10 cellular contexts compared by ENCODE assay signal in genomic region chr2:238098854-238099708, GRCh38. TPM values are rescaled to one million over a fixed set of nuclear protein-coding genes. Genes with fewer than 3 reads are reported as not detected.
DNase-seq lines count a peak whose midpoint lies in the region; ATAC-seq and TF ChIP-seq lines count a peak whose summit lies in the region.
"Had no signal": no experiment of that assay in that cellular context is flagged by ENCODE, and none has a peak within 500 bp of the region (broad histone marks: within the 10 kb centered on the region; RNA-seq: fewer than 3 reads in every experiment).

No MANE protein-coding gene starts in this region.

- in situ Hi-C loops in astrocyte of the cerebellum (cut with HindIII; ENCODE audit: low sequenced_read_pairs): no loop called here

- no peaks in the 10 kb centered on the region for H3K9me3 Mint-ChIP-seq in osteocyte (ENCODE audit: unreplicated experiment)

- no peaks in the 10 kb centered on the region for H3K27me3 Mint-ChIP-seq in osteocyte (ENCODE audit: unreplicated experiment)

- H3K36me3 Mint-ChIP-seq in osteocyte (ENCODE audit: unreplicated experiment): no peaks in the 10 kb centered on the region

- ATAC-seq in GM19023 (IDR thresholded peaks at IDR 0.05; ENCODE audit: unreplicated experiment) (peak; percentile 12), HG03108 (IDR thresholded peaks at IDR 0.05; ENCODE audit: unreplicated experiment) (peak; percentile 15), HG02678 (IDR thresholded peaks at IDR 0.05; ENCODE audit: unreplicated experiment) (no peak)

- TF ChIP-seq CTCF in astrocyte of the cerebellum (IDR thresholded peaks at IDR 0.05; ENCODE audit: low read depth, low read length, missing control alignments) (no peak), osteocyte (IDR thresholded peaks at IDR 0.05) (no peak)

- no peak overlapping the region for H3K4me3 ChIP-seq in astrocyte of the cerebellum (ENCODE audit: low read depth, low read length)

- DNase-seq in astrocyte of the cerebellum (ENCODE audit: low read depth) (peak; percentile 50), osteocyte (ENCODE audit: extremely low spot score, unreplicated experiment) (peak; percentile 77), NOMO-1 treated with DMSO at 0.1 percent for 48 hours (lab: John Stamatoyannopoulos, UW; ENCODE audit: unreplicated experiment) (no peak), dedifferentiated amniotic fluid mesenchymal stem cell (ENCODE audit: extremely low spot score) (no peak), SIG-M5 (lab: John Stamatoyannopoulos, UW) (no peak)

- peaks cover 6% of the 10 kb centered on the region for H3K4me1 Mint-ChIP-seq in osteocyte (ENCODE audit: unreplicated experiment)

- H3K27ac Mint-ChIP-seq in osteocyte (ENCODE audit: unreplicated experiment): no peak overlapping the region

- H3K4me3 Mint-ChIP-seq in osteocyte (ENCODE audit: unreplicated experiment): no peak overlapping the region

RNA-seq across cellular contexts. Expression of gene ESPNL, which starts 1.1 kb away (rescaled TPM):
- not detected in 2 replicates for total RNA-seq in osteocyte
- total RNA-seq: dermis blood vessel endothelial cell, M059J had no signal

RNA-seq across cellular contexts. Expression of gene SCLY, which starts 38.3 kb away (rescaled TPM):
- 22.1 and 22.5 TPM in 2 replicates for total RNA-seq in osteocyte

RNA-seq across cellular contexts. Expression of gene KLHL30, which starts 39.4 kb away (rescaled TPM):
- total RNA-seq in osteocyte: 1.0 and 1.2 TPM in 2 replicates
- total RNA-seq: dermis blood vessel endothelial cell, M059J had no signal

RNA-seq across cellular contexts. Expression of gene ERFE, which starts 59.7 kb away (rescaled TPM):
- total RNA-seq in osteocyte: 1.0 and 1.2 TPM in 2 replicates

Comparison
In these comparisons a context has a peak if more than half of its experiments do, and no peak if none do; other contexts are left out.
1. DNase-seq: peak in astrocyte of the cerebellum (single experiment) and osteocyte (single experiment); none in NOMO-1 treated with DMSO at 0.1 percent for 48 hours (single experiment), dedifferentiated amniotic fluid mesenchymal stem cell (single experiment) and SIG-M5 (single experiment).